Comparison of ENCODE assay signal across 1 cellular context in genomic region chr4:10186228-10187214, GRCh38.
TF ChIP-seq lines count a peak whose summit lies in the region.

No MANE protein-coding gene starts in this region.

TF ChIP-seq in H1, 55 proteins besides CTCF, POLR2A, EP300 and RAD21:
- TF ChIP-seq FOSL1 (IDR thresholded peaks at IDR 0.05; ENCODE audit: insufficient read depth, low read depth, low read length), result no peak
- no peak for TF ChIP-seq SAP30 (IDR thresholded peaks at IDR 0.05; ENCODE audit: insufficient read depth, insufficient replicate concordance, low read length)
- no peak for TF ChIP-seq SIRT6 (IDR thresholded peaks at IDR 0.05; ENCODE audit: low read length)
- TF ChIP-seq CHD7 (IDR thresholded peaks at IDR 0.05; ENCODE audit: insufficient replicate concordance, low read length), result no peak
- TF ChIP-seq POLR2AphosphoS5 (IDR thresholded peaks at IDR 0.05; ENCODE audit: low read depth, low read length), result no peak
- no peak for TF ChIP-seq TAF7 (optimal IDR thresholded peaks at IDR 0.05; ENCODE audit: borderline replicate concordance, low read depth, low read length)
- TF ChIP-seq GTF2F1 (IDR thresholded peaks at IDR 0.05; ENCODE audit: borderline replicate concordance, low read depth, low read length), result no peak
- TF ChIP-seq MAX (IDR thresholded peaks at IDR 0.05), result no peak
- no peak for TF ChIP-seq PHF8 (conservative IDR thresholded peaks at IDR 0.05; ENCODE audit: low read depth, low read length)
- TF ChIP-seq SIX5 (IDR thresholded peaks at IDR 0.05; ENCODE audit: low read depth, low read length), result no peak
- no peak for TF ChIP-seq HDAC6 (IDR thresholded peaks at IDR 0.05; ENCODE audit: low read depth, low read length)
- TF ChIP-seq MAFK (IDR thresholded peaks at IDR 0.05; ENCODE audit: low read depth, low read length), result no peak
- TF ChIP-seq E2F6 (IDR thresholded peaks at IDR 0.05), result no peak
